Comparison of ENCODE assay signal across 1 cellular context in genomic region chr9:19230356-19231125, GRCh38.
TF ChIP-seq lines count a peak whose summit lies in the region.

TSS of gene DENND4C (plus strand) at chr9:19230693. CDS start at chr9:19276175, 45,482 bp downstream.

TF ChIP-seq in K562, 482 proteins besides CTCF, POLR2A, EP300 and RAD21 (continued from another document and continues in another):
- TF ChIP-seq HMGXB4 (CRISPR knock-in tag; IDR thresholded peaks at IDR 0.05): no peak
- TF ChIP-seq MBD2 (IDR thresholded peaks at IDR 0.05; ENCODE audit: borderline replicate concordance, low read depth): peak; percentile 26; the same call in 1 of the 2 replicates
- no peak for TF ChIP-seq HOMEZ (CRISPR knock-in tag; IDR thresholded peaks at IDR 0.05)
- no peak for TF ChIP-seq SIRT6 (IDR thresholded peaks at IDR 0.05; ENCODE audit: low read depth, low read length)
- no peak for TF ChIP-seq NFYB (IDR thresholded peaks at IDR 0.05; ENCODE audit: extremely low read depth, insufficient read length)
- TF ChIP-seq CHD2 (IDR thresholded peaks at IDR 0.05; ENCODE audit: low read depth, low read length): no peak
- TF ChIP-seq ZNF79 (CRISPR knock-in tag; IDR thresholded peaks at IDR 0.05; ENCODE audit: low read depth): no peak
- no peak for TF ChIP-seq CLOCK (CRISPR knock-in tag; IDR thresholded peaks at IDR 0.05; ENCODE audit: borderline replicate concordance)
- no peak for TF ChIP-seq ZNF395 (CRISPR knock-in tag; IDR thresholded peaks at IDR 0.05)
- 0 out of 2 replicates have a peak, but pooled peaks have one; percentile 19 for TF ChIP-seq NCOA6 (IDR thresholded peaks at IDR 0.05)
- peak; percentile 15; the same call in 1 of the 2 replicates for TF ChIP-seq CREM (IDR thresholded peaks at IDR 0.05; ENCODE audit: low read depth)
- no peak for TF ChIP-seq MTF1 (CRISPR knock-in tag; IDR thresholded peaks at IDR 0.05; ENCODE audit: borderline replicate concordance)
- TF ChIP-seq ZBTB17 (CRISPR knock-in tag; IDR thresholded peaks at IDR 0.05): no peak; the same call in 1 of the 2 replicates
- TF ChIP-seq ETV1 (tag; conservative IDR thresholded peaks at IDR 0.05; ENCODE audit: low read depth): 0 out of 2 replicates have a peak, but pooled peaks have one; percentile 12
- TF ChIP-seq COPS2 (conservative IDR thresholded peaks at IDR 0.05): no peak
- no peak for TF ChIP-seq ZNF280B (CRISPR knock-in tag; IDR thresholded peaks at IDR 0.05)
- no peak for TF ChIP-seq KLF16 (IDR thresholded peaks at IDR 0.05)
- TF ChIP-seq PRDM10 (IDR thresholded peaks at IDR 0.05; ENCODE audit: partially characterized antibody): no peak
- no peak for TF ChIP-seq ZBTB43 (CRISPR knock-in tag; IDR thresholded peaks at IDR 0.05)
- no peak for TF ChIP-seq ZNF778 (CRISPR knock-in tag; IDR thresholded peaks at IDR 0.05)
- TF ChIP-seq EGR1 (conservative IDR thresholded peaks at IDR 0.05): peak; percentile 90
- no peak for TF ChIP-seq TARDBP (IDR thresholded peaks at IDR 0.05)
- peak; percentile 78 for TF ChIP-seq CTBP1 (IDR thresholded peaks at IDR 0.05; ENCODE audit: borderline replicate concordance)
- no peak for TF ChIP-seq USF1 (CRISPR knock-in tag; IDR thresholded peaks at IDR 0.05)
- TF ChIP-seq AFF4 (CRISPR knock-in tag; IDR thresholded peaks at IDR 0.05): peak; percentile 35; the same call in 1 of the 2 replicates
- 0 out of 2 replicates have a peak, but pooled peaks have one; percentile 51 for TF ChIP-seq ETS1 (conservative IDR thresholded peaks at IDR 0.05; ENCODE audit: control insufficient read depth, low read depth, low read length)
- peak; percentile 15 for TF ChIP-seq RBM25 (IDR thresholded peaks at IDR 0.05; ENCODE audit: low read depth, low read length, severe bottlenecking)
- 0 out of 2 replicates have a peak, but pooled peaks have one; percentile 70 for TF ChIP-seq THAP12 (CRISPR knock-in tag; IDR thresholded peaks at IDR 0.05)
- TF ChIP-seq MTA1 (IDR thresholded peaks at IDR 0.05; ENCODE audit: borderline replicate concordance): no peak
- TF ChIP-seq JUNB (CRISPR knock-in tag; conservative IDR thresholded peaks at IDR 0.05): no peak
- no peak for TF ChIP-seq TEAD2 (tag; IDR thresholded peaks at IDR 0.05)
- peak; percentile 7; the same call in 1 of the 2 replicates for TF ChIP-seq BCOR (IDR thresholded peaks at IDR 0.05)
- no peak for TF ChIP-seq SRSF3 (IDR thresholded peaks at IDR 0.05; ENCODE audit: insufficient read depth, low read length)
- TF ChIP-seq SIN3B (IDR thresholded peaks at IDR 0.05; ENCODE audit: low read depth): no peak
